In genomic region chr16:4350787-4351659, GRCh38 we compare ENCODE assay signal across 8 cellular contexts. TPM values are rescaled to one million over a fixed set of nuclear protein-coding genes. Genes with fewer than 3 reads are reported as not detected.
DNase-seq lines count a peak whose midpoint lies in the region; ATAC-seq, FAIRE-seq and TF ChIP-seq lines count a peak whose summit lies in the region.

Gene PAM16, minus strand, starts transcription at chr16:4351321. Its CDS starts 87 bp downstream, at chr16:4351234.

- ATAC-seq in HG02798 (IDR thresholded peaks at IDR 0.05; ENCODE audit: poor library complexity, unreplicated experiment), result peak; percentile 93

- no peaks in the 10 kb centered on the region for H3K27me3 ChIP-seq in transverse colon

- peak within 1 kb of the TSS; percentile 82 to 100 (median 88) for H3K4me3 ChIP-seq in transverse colon

- peaks cover 0 to 22% (median 16%) of the 10 kb centered on the region in 4 donors for H3K4me1 ChIP-seq in transverse colon

- in situ Hi-C loops in transverse colon (cut with MboI; ENCODE audit: low pct_ligation_motif_present in 1 of 4, low pct_unique_long_range_greater_than_20kb in 1 of 4, low sequenced_read_pairs in 3 of 4), result loop anchor here in 2 of 4 donors (10.0 kb wide), 2 partner anchors 54 to 64 kb away; partner anchors contain the start of gene CORO7 (in 1 of the 2)

- H3K36me3 ChIP-seq in transverse colon, result no peaks in the 10 kb centered on the region

- TF ChIP-seq CTCF in transverse colon (IDR thresholded peaks at IDR 0.05), result no peak

- DNase-seq in GM12891 (ENCODE audit: insufficient read length, low spot score), result peak; percentile 97
- peak; percentile 78 for DNase-seq in NCI-H1417 treated with DMSO at 0.1 percent for 48 hours (lab: John Stamatoyannopoulos, UW)
- peak; percentile 79 to 85 for DNase-seq in SW 1271 (lab: John Stamatoyannopoulos, UW)
- DNase-seq in activated naive CD8-positive, alpha-beta T cell treated with anti-CD3 and anti-CD28 coated beads, Interleukin-2, amount 50 U/mL, for 16 hours (ENCODE audit: low read depth, low spot score), result peak; percentile 98
- peak; percentile 98 for DNase-seq in cardiac septum (ENCODE audit: low spot score)
- peak; percentile 91 for DNase-seq in pons (ENCODE audit: low spot score)
- peak; percentile 99 for DNase-seq in transverse colon

- peak; percentile 96 for FAIRE-seq in GM12891 (lab: Jason Lieb, UNC)

- no peak for TF ChIP-seq EP300 in transverse colon (IDR thresholded peaks at IDR 0.05; ENCODE audit: low read depth)

- H3K27ac ChIP-seq in transverse colon, result peak within 1 kb of the TSS; percentile 87 to 94 (median 93)

- intact Hi-C loops in cardiac septum (cut with DNase I), result no loop called here
- intact Hi-C loops in transverse colon (cut with DNase I; ENCODE audit: low total_unique reads), result loop anchor here (10.0 kb wide), 1 partner anchor 744 kb away; the partner anchor contains the start of gene EEF2KMT

- WGBS in transverse colon (ENCODE audit: low coverage in 1 of 2), 2 donors, result 0% methylated on average over 3 to 26 of the region's 81 CpGs

- TF ChIP-seq POLR2A in GM12891 (IDR thresholded peaks at IDR 0.05; ENCODE audit: low read depth, low read length), result peak; percentile 70
- TF ChIP-seq POLR2A in transverse colon (IDR thresholded peaks at IDR 0.05), result peak; percentile 49

- no peaks in the 10 kb centered on the region for H3K9me3 ChIP-seq in transverse colon

TF ChIP-seq in GM12891, 5 proteins besides CTCF, POLR2A, EP300 and RAD21:
- TF ChIP-seq SPI1 (IDR thresholded peaks at IDR 0.05; ENCODE audit: low read depth, low read length), result 0 out of 2 replicates have a peak, but pooled peaks have one; percentile 17
- TF ChIP-seq POU2F2 (IDR thresholded peaks at IDR 0.05; ENCODE audit: low read depth, low read length), result no peak
- no peak for TF ChIP-seq PAX5 (IDR thresholded peaks at IDR 0.05; ENCODE audit: insufficient read depth, low read length, severe bottlenecking)
- no peak for TF ChIP-seq TAF1 (IDR thresholded peaks at IDR 0.05; ENCODE audit: low read depth, low read length)
- peak; percentile 77 for TF ChIP-seq POLR2AphosphoS5 (IDR thresholded peaks at IDR 0.05; ENCODE audit: low read depth, low read length)

RNA-seq across cellular contexts. Expression of gene PAM16, which starts in this region (rescaled TPM):
- 42.2 TPM for polyA plus RNA-seq in GM12891 (2012; ENCODE audit: low read depth, missing spikeins)
- total RNA-seq in cardiac septum, result 43.3 TPM
- total RNA-seq in transverse colon, result 10 to 100 TPM; 26.5 to 40.5 (median 29.2) TPM

Comparison
In these comparisons a context has a peak if more than half of its experiments do, and no peak if none do; other contexts are left out.
1. Peak in every context shown above with its lines: DNase-seq, ATAC-seq, H3K4me3 ChIP-seq and H3K27ac ChIP-seq.